ENCODE assay signal across 2 cellular contexts in the genomic region with DNA sequence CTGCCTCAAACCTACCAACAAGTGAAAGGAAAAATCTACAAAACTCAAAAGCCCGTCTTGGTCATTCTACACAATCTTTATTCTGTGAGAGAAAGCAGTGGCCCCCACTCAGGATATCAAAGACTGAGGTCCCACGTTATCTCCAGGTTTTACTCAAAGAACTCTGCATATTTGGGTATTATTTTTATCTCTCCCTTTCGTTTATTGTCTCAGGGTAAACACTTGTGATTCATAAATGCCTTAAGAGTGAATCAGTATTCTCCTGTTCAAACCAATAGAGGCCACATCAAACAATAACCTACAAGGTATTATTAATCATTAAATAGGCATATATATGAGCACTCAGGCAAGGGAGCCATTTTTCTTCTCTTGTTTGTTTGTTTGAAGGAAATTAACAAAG.
TF ChIP-seq lines count a peak whose summit lies in the region.

No MANE protein-coding gene starts in this region.

TF ChIP-seq in A549, 52 proteins besides CTCF, POLR2A, EP300 and RAD21:
- peak; percentile 90 for TF ChIP-seq JUNB (IDR thresholded peaks at IDR 0.05)
- TF ChIP-seq RARB (CRISPR knock-in tag; IDR thresholded peaks at IDR 0.05): no peak
- TF ChIP-seq, protein P1, sequence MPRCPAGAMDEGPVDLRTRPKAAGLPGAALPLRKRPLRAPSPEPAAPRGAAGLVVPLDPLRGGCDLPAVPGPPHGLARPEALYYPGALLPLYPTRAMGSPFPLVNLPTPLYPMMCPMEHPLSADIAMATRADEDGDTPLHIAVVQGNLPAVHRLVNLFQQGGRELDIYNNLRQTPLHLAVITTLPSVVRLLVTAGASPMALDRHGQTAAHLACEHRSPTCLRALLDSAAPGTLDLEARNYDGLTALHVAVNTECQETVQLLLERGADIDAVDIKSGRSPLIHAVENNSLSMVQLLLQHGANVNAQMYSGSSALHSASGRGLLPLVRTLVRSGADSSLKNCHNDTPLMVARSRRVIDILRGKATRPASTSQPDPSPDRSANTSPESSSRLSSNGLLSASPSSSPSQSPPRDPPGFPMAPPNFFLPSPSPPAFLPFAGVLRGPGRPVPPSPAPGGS (IDR thresholded peaks at IDR 0.05): no peak
- peak; percentile 83; the same call in 1 of the 2 replicates for TF ChIP-seq GATA3 (IDR thresholded peaks at IDR 0.05; ENCODE audit: borderline replicate concordance)
- 0 out of 4 replicates have a peak, but pooled peaks of 1 of the 2 experiments have one; percentile 30 for TF ChIP-seq CEBPB (IDR thresholded peaks at IDR 0.05)
- TF ChIP-seq SMC3 (IDR thresholded peaks at IDR 0.05): 0 out of 3 replicates have a peak, but pooled peaks have one; percentile 16
- peak; percentile 83 for TF ChIP-seq FOSL2 (IDR thresholded peaks at IDR 0.05)
- peak; percentile 96 for TF ChIP-seq FOSL2 (CRISPR knock-in tag; IDR thresholded peaks at IDR 0.05)
- TF ChIP-seq, protein P2, sequence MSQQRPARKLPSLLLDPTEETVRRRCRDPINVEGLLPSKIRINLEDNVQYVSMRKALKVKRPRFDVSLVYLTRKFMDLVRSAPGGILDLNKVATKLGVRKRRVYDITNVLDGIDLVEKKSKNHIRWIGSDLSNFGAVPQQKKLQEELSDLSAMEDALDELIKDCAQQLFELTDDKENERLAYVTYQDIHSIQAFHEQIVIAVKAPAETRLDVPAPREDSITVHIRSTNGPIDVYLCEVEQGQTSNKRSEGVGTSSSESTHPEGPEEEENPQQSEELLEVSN (IDR thresholded peaks at IDR 0.05; ENCODE audit: borderline replicate concordance, low read depth): no peak
- TF ChIP-seq, protein P3, sequence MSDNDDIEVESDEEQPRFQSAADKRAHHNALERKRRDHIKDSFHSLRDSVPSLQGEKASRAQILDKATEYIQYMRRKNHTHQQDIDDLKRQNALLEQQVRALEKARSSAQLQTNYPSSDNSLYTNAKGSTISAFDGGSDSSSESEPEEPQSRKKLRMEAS (IDR thresholded peaks at IDR 0.05): 0 out of 2 replicates have a peak, but pooled peaks have one; percentile 38

TF ChIP-seq in K562, 482 proteins besides CTCF, POLR2A, EP300 and RAD21:
- TF ChIP-seq FOSL1 (tag; conservative IDR thresholded peaks at IDR 0.05): 0 out of 2 replicates have a peak, but pooled peaks have one; percentile 24
- TF ChIP-seq, protein P3 (CRISPR knock-in tag; IDR thresholded peaks at IDR 0.05): no peak
